ENCODE assay signal across 10 cellular contexts in genomic region chr1:226643167-226643566, GRCh38.
A peak's percentile ranks its signal among the peaks of the same experiment; 100 is the strongest.
DNase-seq lines count a peak whose midpoint lies in the region; ATAC-seq, FAIRE-seq and TF ChIP-seq lines count a peak whose summit lies in the region.
"Had no signal": no experiment of that assay in that cellular context is flagged by ENCODE, and none has a peak within 500 bp of the region (broad histone marks: within the 10 kb centered on the region; RNA-seq: fewer than 3 reads in every experiment).

No MANE protein-coding gene starts in this region.

- H3K9me3 ChIP-seq in GM12878 (replicated peaks; ENCODE audit: control insufficient read depth, insufficient read depth, low read length) (no peaks in the 10 kb centered on the region), uterus (no peaks in the 10 kb centered on the region)

- H3K4me3 ChIP-seq in GM12878 (no peak overlapping the region), uterus (no peak overlapping the region)

- peaks cover 36% of the 10 kb centered on the region for H3K4me1 Mint-ChIP-seq in nephron

- H3K4me2 ChIP-seq in GM12878 (ENCODE audit: control insufficient read depth, insufficient read depth), result peak overlapping the region; percentile 72; the same call in 1 of the 2 replicates

- intact Hi-C loops in GM12878 (cut with micrococcal nuclease; ENCODE audit: unreplicated experiment) (no loop called here), uterus (cut with DNase I; ENCODE audit: low total_unique reads) (loop anchor here (5.0 kb wide), 1 partner anchor 94 kb away; the partner anchor contains the start of gene ITPKB)

- FAIRE-seq in GM12878 (lab: Jason Lieb, UNC), result peak; percentile 47
- FAIRE-seq: A204.1 had no signal

- H3K79me2 ChIP-seq in GM12878 (ENCODE audit: control insufficient read depth, insufficient read depth, low read length), result no peaks in the 10 kb centered on the region; the same call in 1 of the 2 replicates

- H3K4me1 ChIP-seq in GM12878 (ENCODE audit: control insufficient read depth, insufficient read depth, low read length) (peaks cover 27% of the 10 kb centered on the region), uterus (peaks cover 0 to 13% of the 10 kb centered on the region in 2 donors)

- no peak for TF ChIP-seq CTCF in GM12878 (IDR thresholded peaks at IDR 0.05 in 2 of 3, conservative IDR thresholded peaks at IDR 0.05 in 1 of 3; ENCODE audit: control insufficient read depth in 2 of 3, extremely low read depth in 1 of 3, insufficient read depth in 1 of 3, low read depth in 3 of 3, low read length in 3 of 3)
- TF ChIP-seq CTCF in nephron (IDR thresholded peaks at IDR 0.05; ENCODE audit: unreplicated experiment in 3 of 3), result no peak
- no peak for TF ChIP-seq CTCF in uterus (IDR thresholded peaks at IDR 0.05)

- H3K36me3 Mint-ChIP-seq in nephron (ENCODE audit: low read depth), result no peaks in the 10 kb centered on the region

- CTCF ChIA-PET in GM12878 (lab: Yijun Ruan, JAX), result interaction anchor here (1.0 to 4.1 kb wide), 13 partner anchors 10 to 185 kb away, joined by 3 to 27 read pairs (median 6); partner anchors contain the start of gene ITPKB

- ATAC-seq in HG03342 (IDR thresholded peaks at IDR 0.05; ENCODE audit: unreplicated experiment) (peak; percentile 79), GM12878 (peak; percentile 79)

- POLR2A ChIA-PET in GM12878 (lab: Charles Lee), result interaction anchor here (1.4 to 2.7 kb wide), 3 partner anchors 10 to 52 kb away, joined by 5 to 14 read pairs (median 12); no protein-coding TSS in a partner anchor

- no peak overlapping the region for H3K4me3 Mint-ChIP-seq in nephron
- H3K4me3 Mint-ChIP-seq: brain had no signal

- DNase-seq in DMS53 (lab: John Stamatoyannopoulos, UW), result peak; percentile 56
- DNase-seq in DMS53 treated with DMSO at 0.1 percent for 48 hours (lab: John Stamatoyannopoulos, UW; ENCODE audit: unreplicated experiment), result no peak
- DNase-seq in T follicular helper cell (ENCODE audit: low read depth), result peak; percentile 37
- DNase-seq in GM12878 (ENCODE audit: low read depth, low spot score), result peak; percentile 33
- peak; percentile 62 to 71 for DNase-seq in uterus
- DNase-seq in NCI-H526 (lab: John Stamatoyannopoulos, UW), result no peak

- no peaks in the 10 kb centered on the region for H3K9me3 Mint-ChIP-seq in nephron

- TF ChIP-seq POLR2A in GM12878 (IDR thresholded peaks at IDR 0.05; ENCODE audit: low read depth, low read length) (no peak), uterus (IDR thresholded peaks at IDR 0.05) (no peak)

- in situ Hi-C loops in GM12878 (cut with MboI), result no loop called here

- BruUV-seq in GM12878 (replicated peaks; lab: Mats Ljungman, UMichigan), result no TSS peak

- peaks cover 3% of the 10 kb centered on the region for H3K27me3 Mint-ChIP-seq in nephron (ENCODE audit: low read depth)

- peak overlapping the region; percentile 24; the same call in 1 of the 2 replicates for H3K9ac ChIP-seq in GM12878 (ENCODE audit: control insufficient read depth, insufficient read depth, low read length)

- TF ChIP-seq RAD21 in GM12878 (IDR thresholded peaks at IDR 0.05; ENCODE audit: insufficient read depth, low read depth, low read length), result 0 out of 2 replicates have a peak, but pooled peaks have one; percentile 22

- peaks cover 12 to 39% of the 10 kb centered on the region in 2 experiments; a peak in 3 of 4 replicates for H3K36me3 ChIP-seq in GM12878 (ENCODE audit: control insufficient read depth in 2 of 2, insufficient read depth in 2 of 2, low read length in 1 of 2)
- no peaks in the 10 kb centered on the region for H3K36me3 ChIP-seq in uterus

- TF ChIP-seq EP300 in GM12878 (IDR thresholded peaks at IDR 0.05; ENCODE audit: borderline replicate concordance in 1 of 2, control insufficient read depth in 1 of 2, low read depth in 2 of 2, low read length in 2 of 2), result no peak; a peak in 1 of 4 replicates

- no peaks in the 10 kb centered on the region for H4K20me1 ChIP-seq in GM12878 (ENCODE audit: control insufficient read depth, insufficient read depth)

- peak overlapping the region in 2 of 3 experiments; percentile 47 to 56 for H3K27ac Mint-ChIP-seq in nephron

- WGBS in GM12878 (ENCODE audit: insufficient coverage, insufficient replicate concordance, low lambda C conversion rate, missing lambda C conversion rate), result 17% methylated on average over 5 of the region's 9 CpGs

- H2AFZ ChIP-seq in GM12878 (ENCODE audit: control insufficient read depth, low read depth, low read length), result no peak overlapping the region

- H3K27ac ChIP-seq in GM12878 (ENCODE audit: control insufficient read depth, insufficient read depth) (peak overlapping the region; percentile 64), uterus (peak overlapping the region; percentile 73 to 83)

- SMC1A ChIA-PET in GM12878 (lab: Charles Lee; ENCODE audit: uncharacterized antibody, unreplicated experiment), result interaction anchor here (0.8 to 4.0 kb wide), 10 partner anchors 9 to 239 kb away, joined by 3 to 18 read pairs (median 4); no protein-coding TSS in a partner anchor

- no peaks in the 10 kb centered on the region for H3K27me3 ChIP-seq in GM12878 (replicated peaks in 1 of 2; ENCODE audit: control insufficient read depth in 2 of 2, insufficient read depth in 2 of 2, low read length in 1 of 2)
- no peaks in the 10 kb centered on the region for H3K27me3 ChIP-seq in uterus

- RAD21 ChIA-PET in GM12878 (lab: Charles Lee; ENCODE audit: unreplicated experiment), result interaction anchor here (1.1 to 3.5 kb wide), 14 partner anchors 8 to 269 kb away, joined by 3 to 26 read pairs (median 9); partner anchors contain the start of gene ITPKB

TF ChIP-seq in GM12878, 131 proteins besides CTCF, POLR2A, EP300 and RAD21 (continues in another document):
- TF ChIP-seq RELA (IDR thresholded peaks at IDR 0.05; ENCODE audit: borderline replicate concordance, partially characterized antibody) (no peak), LARP7 (IDR thresholded peaks at IDR 0.05) (peak; percentile 21; the same call in 1 of the 2 replicates), BHLHE40 (IDR thresholded peaks at IDR 0.05; ENCODE audit: borderline replicate concordance in 1 of 2, low read depth in 2 of 2, low read length in 1 of 2) (peak; percentile 18 to 50; a peak in 3 of 4 replicates), JUND (IDR thresholded peaks at IDR 0.05; ENCODE audit: low read depth, low read length) (peak; percentile 24; the same call in 1 of the 2 replicates), IKZF2 (IDR thresholded peaks at IDR 0.05) (peak; percentile 47 to 64; a peak in 3 of 4 replicates), NR2C1 (IDR thresholded peaks at IDR 0.05) (peak; percentile 41; the same call in 1 of the 2 replicates), EED (IDR thresholded peaks at IDR 0.05; ENCODE audit: low read depth) (peak; percentile 86), KAT2A (conservative IDR thresholded peaks at IDR 0.05; ENCODE audit: control insufficient read depth, low read depth, low read length) (no peak), RELB (IDR thresholded peaks at IDR 0.05; ENCODE audit: low read depth) (no peak; the same call in 1 of the 2 replicates), TCF12 (IDR thresholded peaks at IDR 0.05; ENCODE audit: low read depth, low read length) (peak; percentile 51; the same call in 1 of the 2 replicates), CREM (IDR thresholded peaks at IDR 0.05; ENCODE audit: low read depth) (peak; percentile 8; the same call in 1 of the 2 replicates), MEF2B (IDR thresholded peaks at IDR 0.05; ENCODE audit: partially characterized antibody, poor library complexity, severe bottlenecking) (peak; percentile 9), EGR1 (IDR thresholded peaks at IDR 0.05; ENCODE audit: borderline replicate concordance in 1 of 2, low read depth in 2 of 2, low read length in 2 of 2) (peak; percentile 16 to 92), NKRF (conservative IDR thresholded peaks at IDR 0.05) (0 out of 2 replicates have a peak, but pooled peaks have one; percentile 5), IRF5 (IDR thresholded peaks at IDR 0.05; ENCODE audit: borderline replicate concordance) (no peak)

Comparison
In these comparisons a context has a peak if more than half of its experiments do, and no peak if none do; other contexts are left out.
1. DNase-seq: peak in DMS53 (single experiment), T follicular helper cell (single experiment), GM12878 (single experiment) and uterus (2 of 2); none in DMS53 treated with DMSO at 0.1 percent for 48 hours (single experiment) and NCI-H526 (0 of 2).